31 cellular contexts compared by ENCODE assay signal in the genomic region with DNA sequence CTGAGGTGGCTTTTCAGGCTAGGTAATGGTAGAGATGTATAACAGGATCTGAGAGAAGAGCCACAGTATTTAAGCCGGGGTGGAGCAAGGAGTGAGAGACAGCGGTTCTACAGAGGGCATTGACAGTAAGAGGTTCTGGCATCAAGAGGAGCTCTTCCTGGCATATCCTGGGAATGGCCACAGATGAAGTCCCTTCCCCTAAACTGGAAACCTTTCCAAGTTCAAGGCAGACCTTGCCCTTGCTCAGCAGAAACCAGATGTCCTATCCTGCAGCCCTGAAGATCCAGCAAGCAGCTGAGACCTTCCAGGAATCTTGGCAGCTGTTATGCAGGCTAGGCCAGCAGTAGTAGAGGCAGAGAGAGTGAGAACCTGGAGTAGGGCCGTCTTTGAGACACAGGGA. TPM values are rescaled to one million over a fixed set of nuclear protein-coding genes. Genes with fewer than 3 reads are reported as not detected.
"Had no signal": no experiment of that assay in that cellular context is flagged by ENCODE, and none has a peak within 500 bp of the region (broad histone marks: within the 10 kb centered on the region; RNA-seq: fewer than 3 reads in every experiment).

No MANE protein-coding gene starts in this region.

- DNase-seq: stimulated activated CD4-positive, alpha-beta T cell treated with anti-CD3 and anti-CD28 coated beads, Interleukin-2, amount 100 ng/mL, for 48 hours; stimulated activated CD4-positive, alpha-beta T cell treated with anti-CD3 and anti-CD28 coated beads, Interleukin-4, amount 100 ng/mL, for 1 hour; stimulated activated CD4-positive, alpha-beta T cell treated with anti-CD3 and anti-CD28 coated beads, Interleukin-4, amount 100 ng/mL, for 24 hours; stimulated activated CD4-positive, alpha-beta T cell treated with anti-CD3 and anti-CD28 coated beads, Interleukin-4, amount 100 ng/mL, for 4 hours; stimulated activated CD8-positive, alpha-beta memory T cell treated with anti-CD3 and anti-CD28 coated beads, Interleukin-4, amount 100 ng/mL, for 48 hours; stimulated activated naive B cell treated with anti-CD40 and anti-IgM and Interleukin-4, amounts not matched to agents 10 μg/mL and 1 μg/mL and 100 μg/mL, for 72 hours; stimulated activated naive CD4-positive, alpha-beta T cell; stimulated activated naive CD4-positive, alpha-beta T cell treated with Interleukin-2 at 50 U/mL for 16 hours; stimulated activated naive CD8-positive, alpha-beta T cell treated with anti-CD3 and anti-CD28 coated beads, Interleukin-15, amount 100 ng/mL, for 72 hours; stimulated activated naive CD8-positive, alpha-beta T cell treated with anti-CD3 and anti-CD28 coated beads, Interleukin-15, Interleukin-2, amounts not matched to agents 100 U/mL and 50 U/mL, for 24 hours; stomach; substantia nigra; testis; thyroid gland; tibial artery; transverse colon; trophoblast cell; upper lobe of left lung; upper lobe of right lung; uterus had no signal

- FAIRE-seq: urothelium cell line had no signal

- H3K9me3 ChIP-seq: stomach, suprapubic skin, testis, thoracic aorta, thyroid gland, tibial artery, tibial nerve, transverse colon, upper lobe of left lung, upper lobe of right lung, uterus, vagina had no signal

- H3K36me3 ChIP-seq: stomach, suprapubic skin, thoracic aorta, thyroid gland, tibial artery, tibial nerve, transverse colon, upper lobe of left lung, upper lobe of right lung, uterus, vagina had no signal

- ATAC-seq: stimulated activated effector memory CD8-positive, alpha-beta T cell treated with anti-CD3 and anti-CD28 coated beads, Interleukin-12 subunit alpha, Interleukin-12 subunit beta, amount 100 ng/mL, for 72 hours; stimulated activated memory B cell treated with anti-CD40 and anti-IgM and Interleukin-4, amounts not matched to agents 10 μg/mL and 1 μg/mL and 100 μg/mL, for 72 hours; stimulated activated naive B cell treated with anti-CD40 and anti-IgM and Interleukin-4, amounts not matched to agents 10 μg/mL and 1 μg/mL and 100 μg/mL, for 72 hours; stimulated activated naive CD8-positive, alpha-beta T cell treated with anti-CD3 and anti-CD28 coated beads, Interleukin-15, amount 100 ng/mL, for 72 hours; stimulated activated naive CD8-positive, alpha-beta T cell treated with anti-CD3 and anti-CD28 coated beads, Interleukin-15, Interleukin-2, amounts not matched to agents 100 U/mL and 50 U/mL, for 24 hours; upper lobe of right lung had no signal

- H3K27me3 ChIP-seq: stomach, suprapubic skin, testis, thyroid gland, tibial artery, tibial nerve, upper lobe of left lung, upper lobe of right lung, uterus, vagina had no signal

- H3K4me1 ChIP-seq: stomach, suprapubic skin, testis, thyroid gland, tibial artery, tibial nerve, transverse colon, upper lobe of left lung, upper lobe of right lung, uterus, vagina had no signal

- H3K27ac ChIP-seq: stomach, suprapubic skin, testis, thoracic aorta, thyroid gland, tibial artery, tibial nerve, transverse colon, upper lobe of left lung, upper lobe of right lung, uterus, vagina had no signal

- H3K4me3 ChIP-seq: stomach, suprapubic skin, testis, thoracic aorta, thyroid gland, tibial artery, tibial nerve, transverse colon, upper lobe of left lung, upper lobe of right lung, uterus, vagina had no signal

RNA-seq across cellular contexts. Expression of a gene that starts 18.1 kb away (rescaled TPM):
- total RNA-seq: subcutaneous adipose tissue, temporal lobe, thyroid gland, transverse colon, upper lobe of right lung, ureter, urinary bladder, vagina had no signal

RNA-seq across cellular contexts. Expression of a gene that starts 21.2 kb away (rescaled TPM):
- total RNA-seq: subcutaneous adipose tissue, temporal lobe, testis, thyroid gland, tibial nerve, transverse colon, upper lobe of right lung, ureter, urinary bladder, uterus, vagina had no signal
- polyA plus RNA-seq: urinary bladder had no signal

RNA-seq across cellular contexts. Expression of a gene that starts 50.6 kb away (rescaled TPM):
- total RNA-seq: stomach, subcutaneous adipose tissue, suprapubic skin, temporal lobe, testis, thyroid gland, transverse colon, upper lobe of right lung, ureter, urinary bladder, uterus, vagina had no signal
